In the genomic region with DNA sequence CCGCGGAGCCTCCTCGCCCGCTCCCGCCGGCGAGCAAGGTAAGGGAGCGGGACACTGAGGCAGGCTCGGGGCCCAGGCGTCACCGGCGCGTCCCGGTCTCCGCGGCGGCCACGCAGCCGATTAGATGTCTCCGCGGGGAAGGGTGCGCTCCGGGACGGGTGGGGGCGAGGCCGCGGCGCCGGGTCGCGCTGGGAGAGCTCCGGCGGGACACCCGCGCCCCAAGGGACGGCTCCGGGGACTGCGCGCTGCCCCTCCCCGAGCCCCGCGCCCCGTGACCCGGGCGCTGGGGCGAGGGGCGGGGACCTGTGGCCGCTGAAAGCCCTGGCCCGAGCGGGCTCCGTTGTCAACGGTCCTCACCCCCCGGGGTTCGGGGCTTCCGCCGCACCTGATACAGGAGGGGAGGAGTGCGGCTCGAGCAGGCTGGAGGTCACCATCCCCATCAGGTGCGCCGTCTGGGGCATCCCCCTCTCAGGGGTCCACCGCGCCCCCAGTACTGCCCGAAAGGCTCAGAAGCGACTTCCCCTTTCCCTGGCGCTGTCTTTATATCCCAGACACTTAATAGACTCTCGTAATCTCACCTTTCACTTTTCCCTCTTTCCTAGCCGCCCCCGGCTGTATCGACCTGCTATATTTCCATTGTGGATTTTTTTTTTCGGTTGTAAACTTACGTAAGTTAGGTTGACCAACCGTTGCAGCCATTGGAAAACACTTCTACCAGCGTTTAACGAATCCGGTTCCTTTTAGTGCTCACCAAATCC, we compare ENCODE assay signal across 8 cellular contexts. TPM values are rescaled to one million over a fixed set of nuclear protein-coding genes. Genes with fewer than 3 reads are reported as not detected.
DNase-seq lines count a peak whose midpoint lies in the region; ATAC-seq and TF ChIP-seq lines count a peak whose summit lies in the region.

No MANE protein-coding gene starts in this region.

- peaks cover 16% of the 10 kb centered on the region for H3K27me3 ChIP-seq in SJSA1 (replicated peaks)
- H3K27me3 ChIP-seq in left ventricle myocardium inferior (ENCODE audit: low read depth): peaks cover 4% of the 10 kb centered on the region

- intact Hi-C loops in left ventricle myocardium inferior (cut with micrococcal nuclease): no loop called here

- no peaks in the 10 kb centered on the region for H3K9me3 Mint-ChIP-seq in activated naive CD8-positive, alpha-beta T cell (ENCODE audit: low read depth)

- peak overlapping the region; percentile 94 for H3K4me3 Mint-ChIP-seq in activated naive CD8-positive, alpha-beta T cell

- peak overlapping the region; percentile 77 for H3K27ac Mint-ChIP-seq in activated naive CD8-positive, alpha-beta T cell

- peaks cover 45% of the 10 kb centered on the region for H3K4me1 Mint-ChIP-seq in activated naive CD8-positive, alpha-beta T cell (ENCODE audit: low read depth)

- H3K27me3 Mint-ChIP-seq in activated naive CD8-positive, alpha-beta T cell: peaks cover 2% of the 10 kb centered on the region

- peaks cover 11% of the 10 kb centered on the region for H3K4me1 ChIP-seq in SJSA1 (replicated peaks)
- peaks cover 52% of the 10 kb centered on the region for H3K4me1 ChIP-seq in left ventricle myocardium inferior

- peak overlapping the region; percentile 85 for H3K27ac ChIP-seq in SJSA1
- peak overlapping the region; percentile 93 for H3K27ac ChIP-seq in left ventricle myocardium inferior (replicated peaks)

- no peaks in the 10 kb centered on the region for H3K36me3 Mint-ChIP-seq in activated naive CD8-positive, alpha-beta T cell

- ATAC-seq in GM18909 (IDR thresholded peaks at IDR 0.05; ENCODE audit: poor library complexity, unreplicated experiment): peak; percentile 36
- ATAC-seq in HG03139 (IDR thresholded peaks at IDR 0.05; ENCODE audit: unreplicated experiment): peak; percentile 33

- peak overlapping the region; percentile 100 for H3K4me3 ChIP-seq in SJSA1
- peak overlapping the region; percentile 97 for H3K4me3 ChIP-seq in left ventricle myocardium inferior

- peak; percentile 27 for TF ChIP-seq CTCF in left ventricle myocardium inferior (IDR thresholded peaks at IDR 0.05; ENCODE audit: borderline replicate concordance)

- DNase-seq in AG08395 (ENCODE audit: low spot score): peak; percentile 68
- peak; percentile 75 to 77 for DNase-seq in SJSA1 (ENCODE audit: low read depth in 1 of 2, low spot score in 2 of 2)
- DNase-seq in left ventricle myocardium inferior: peak; percentile 28
- peak; percentile 57 for DNase-seq in retina
- DNase-seq in Ammon's horn (ENCODE audit: low spot score): no peak

- peaks cover 55% of the 10 kb centered on the region for H3K36me3 ChIP-seq in SJSA1
- peaks cover 30% of the 10 kb centered on the region for H3K36me3 ChIP-seq in left ventricle myocardium inferior

- peaks cover 6% of the 10 kb centered on the region; the same call in 1 of the 2 replicates for H3K9me3 ChIP-seq in SJSA1 (replicated peaks)
- no peaks in the 10 kb centered on the region for H3K9me3 ChIP-seq in left ventricle myocardium inferior (replicated peaks)

RNA-seq across cellular contexts. Expression of gene PPFIA1, which starts 0.6 kb away (rescaled TPM):
- total RNA-seq in SJSA1 (2014; rRNA removed; shearing (Covaris generic)): 106 and 111 TPM in 2 replicates
- total RNA-seq in left ventricle myocardium inferior: 45.3 TPM
